ENCODE assay signal across 8 cellular contexts in the genomic region with DNA sequence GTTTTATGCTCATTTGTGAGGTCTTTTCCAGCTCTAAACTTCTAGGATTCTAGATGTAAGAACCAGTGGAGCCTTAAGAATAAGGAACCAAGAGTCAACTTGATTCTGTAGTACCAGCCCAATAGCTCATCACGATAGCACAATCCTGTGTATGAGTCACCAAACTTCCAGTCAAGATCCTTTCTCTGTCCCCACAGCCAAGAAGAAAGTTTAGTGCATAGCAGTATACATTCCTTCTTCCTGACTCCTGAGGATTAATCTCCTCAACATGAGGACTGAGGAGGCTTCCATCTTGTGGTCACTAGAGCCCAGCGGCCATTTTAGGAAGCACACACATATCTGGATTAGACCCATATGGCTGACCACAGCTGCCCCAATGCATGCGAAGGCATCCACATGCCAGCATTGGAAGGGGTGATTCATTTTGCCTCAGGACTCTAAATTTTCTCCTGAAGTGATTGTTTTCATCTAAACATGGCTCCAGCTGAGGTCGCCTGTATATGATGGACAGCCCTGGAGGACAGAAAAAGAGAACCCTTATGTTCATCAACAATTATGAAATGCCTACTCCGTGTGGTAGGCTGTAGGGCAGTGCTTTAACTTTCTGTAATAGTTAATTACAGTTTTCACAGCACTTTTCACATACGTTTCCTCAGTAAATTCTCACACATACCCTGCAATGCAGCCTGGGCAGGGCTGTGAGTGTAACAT. TPM values are rescaled to one million over a fixed set of nuclear protein-coding genes. Genes with fewer than 3 reads are reported as not detected.
DNase-seq lines count a peak whose midpoint lies in the region; ATAC-seq, FAIRE-seq and TF ChIP-seq lines count a peak whose summit lies in the region.

No MANE protein-coding gene starts in this region.

- peaks cover 2% of the 10 kb centered on the region for H3K27me3 Mint-ChIP-seq in glutamatergic neuron (ENCODE audit: unreplicated experiment)

- ATAC-seq in GM19351 (IDR thresholded peaks at IDR 0.05; ENCODE audit: unreplicated experiment), result no peak

- H3K9me3 ChIP-seq in skeletal muscle satellite cell (replicated peaks; ENCODE audit: low read length) (no peaks in the 10 kb centered on the region), vagina (no peaks in the 10 kb centered on the region)

- DNase-seq in GM19239 (ENCODE audit: insufficient read length, low spot score) (no peak), dedifferentiated amniotic fluid mesenchymal stem cell (ENCODE audit: extremely low spot score) (peak; percentile 98), vagina (ENCODE audit: extremely low spot score in 2 of 2) (no peak), coronary artery (ENCODE audit: low spot score) (no peak), glutamatergic neuron (no peak)

- H3K4me1 ChIP-seq in skeletal muscle satellite cell (ENCODE audit: control insufficient read depth, insufficient read depth, low read length), result peaks cover 21% of the 10 kb centered on the region
- H3K4me1 ChIP-seq in vagina, result no peaks in the 10 kb centered on the region

- H3K27ac Mint-ChIP-seq in glutamatergic neuron (ENCODE audit: unreplicated experiment), result no peak overlapping the region

- peaks cover 10% of the 10 kb centered on the region for H3K4me1 Mint-ChIP-seq in glutamatergic neuron (ENCODE audit: low read depth, unreplicated experiment)

- TF ChIP-seq CTCF in vagina (IDR thresholded peaks at IDR 0.05) (no peak), coronary artery (IDR thresholded peaks at IDR 0.05) (no peak), glutamatergic neuron (IDR thresholded peaks at IDR 0.05; ENCODE audit: partially characterized antibody, unreplicated experiment) (no peak)

- no peaks in the 10 kb centered on the region for H3K36me3 ChIP-seq in skeletal muscle satellite cell (ENCODE audit: insufficient read depth, low read length)
- H3K36me3 ChIP-seq in vagina, result no peaks in the 10 kb centered on the region

- H3K4me2 ChIP-seq in skeletal muscle satellite cell (ENCODE audit: low read length), result peak overlapping the region; percentile 13

- no peak for TF ChIP-seq EP300 in Ishikawa (IDR thresholded peaks at IDR 0.05; ENCODE audit: borderline replicate concordance)

- H3K4me3 Mint-ChIP-seq in glutamatergic neuron (ENCODE audit: unreplicated experiment), result no peak overlapping the region

- no peaks in the 10 kb centered on the region for H3K36me3 Mint-ChIP-seq in glutamatergic neuron (ENCODE audit: unreplicated experiment)

- no peak overlapping the region for H3K4me3 ChIP-seq in skeletal muscle satellite cell (ENCODE audit: low read length)
- H3K4me3 ChIP-seq in vagina, result no peak overlapping the region
- no peak overlapping the region for H3K4me3 ChIP-seq in coronary artery

- TF ChIP-seq RAD21 in Ishikawa (IDR thresholded peaks at IDR 0.05; ENCODE audit: low read depth), result no peak

- peaks cover 3% of the 10 kb centered on the region for H3K9me3 Mint-ChIP-seq in glutamatergic neuron (ENCODE audit: unreplicated experiment)

- no peak overlapping the region for H3K9ac ChIP-seq in skeletal muscle satellite cell (ENCODE audit: low read depth, low read length)

- no peak overlapping the region for H3K27ac ChIP-seq in vagina
- H3K27ac ChIP-seq in coronary artery, result no peak overlapping the region

- TF ChIP-seq POLR2A in vagina (IDR thresholded peaks at IDR 0.05), result no peak

- peak; percentile 64 for FAIRE-seq in GM19239 (lab: Jason Lieb, UNC)

- intact Hi-C loops in vagina (cut with DNase I), result no loop called here

- H3K27me3 ChIP-seq in skeletal muscle satellite cell (ENCODE audit: control insufficient read depth, insufficient read depth, low read length), result no peaks in the 10 kb centered on the region
- H3K27me3 ChIP-seq in vagina, result no peaks in the 10 kb centered on the region

TF ChIP-seq in Ishikawa, 13 proteins besides CTCF, POLR2A, EP300 and RAD21:
- TF ChIP-seq EGR1 (IDR thresholded peaks at IDR 0.05) (no peak), TEAD4 (IDR thresholded peaks at IDR 0.05) (no peak), YY1 (IDR thresholded peaks at IDR 0.05; ENCODE audit: low read depth) (peak; percentile 62)

RNA-seq across cellular contexts. Expression of a gene that starts 53.5 kb away (rescaled TPM):
- 0.25 and 1.1 TPM in 2 replicates for total RNA-seq in skeletal muscle satellite cell (2012; rRNA removed)
- total RNA-seq in vagina (4.2 TPM), glutamatergic neuron (ENCODE audit: unreplicated experiment) (not detected)
